17 cellular contexts compared by ENCODE assay signal in genomic region chr16:81485225-81485624, GRCh38. TPM values are rescaled to one million over a fixed set of nuclear protein-coding genes. Genes with fewer than 3 reads are reported as not detected.
DNase-seq lines count a peak whose midpoint lies in the region; ATAC-seq and TF ChIP-seq lines count a peak whose summit lies in the region.
"Had no signal": no experiment of that assay in that cellular context is flagged by ENCODE, and none has a peak within 500 bp of the region (broad histone marks: within the 10 kb centered on the region; RNA-seq: fewer than 3 reads in every experiment).

No MANE protein-coding gene starts in this region.

- H3K36me3 ChIP-seq in GM23248 (ENCODE audit: low read depth) (no peaks in the 10 kb centered on the region), adrenal gland (replicated peaks in 1 of 2) (no peaks in the 10 kb centered on the region), spleen (peaks cover 0 to 13% (median 0%) of the 10 kb centered on the region in 6 donors)
- H3K36me3 ChIP-seq: upper lobe of left lung had no signal

- peaks cover 91% of the 10 kb centered on the region for H3K79me2 ChIP-seq in GM23248 (ENCODE audit: insufficient read depth)

- H3K9me2 ChIP-seq in GM23248 (ENCODE audit: insufficient read depth) = no peaks in the 10 kb centered on the region

- no peak for TF ChIP-seq CTCF in adrenal gland (IDR thresholded peaks at IDR 0.05)
- TF ChIP-seq CTCF in spleen (IDR thresholded peaks at IDR 0.05 in 8 of 11, conservative IDR thresholded peaks at IDR 0.05 in 3 of 11) = no peak

- no peak for ATAC-seq in GM18870 (IDR thresholded peaks at IDR 0.05; ENCODE audit: unreplicated experiment)
- ATAC-seq: HepG2; stimulated activated naive CD8-positive, alpha-beta T cell treated with anti-CD3 and anti-CD28 coated beads, Interleukin-15, amount 100 ng/mL, for 72 hours had no signal

- H3K4me3 ChIP-seq in GM23248 (no peak overlapping the region), adrenal gland (no peak overlapping the region), spleen (no peak overlapping the region)
- H3K4me3 ChIP-seq: upper lobe of left lung had no signal

- H3K27ac ChIP-seq in GM23248 (peak overlapping the region; percentile 86), adrenal gland (peak overlapping the region in 4 of 5 donors; percentile 39 to 77 (median 76)), spleen (peak overlapping the region in 5 of 8 donors; percentile 14 to 90 (median 67))

- H3K4me1 Mint-ChIP-seq in immature natural killer cell = peaks cover 83 to 89% of the 10 kb centered on the region in 2 donors

- H3K4me1 ChIP-seq in GM23248 (ENCODE audit: insufficient read depth) (peaks cover 31% of the 10 kb centered on the region), adrenal gland (replicated peaks in 1 of 2) (peaks cover 31 to 91% of the 10 kb centered on the region in 2 donors), spleen (peaks cover 56 to 100% (median 94%) of the 10 kb centered on the region in 6 donors)

- H3F3A ChIP-seq in GM23248 (ENCODE audit: insufficient read depth) = peaks cover 19% of the 10 kb centered on the region

- H2AFZ ChIP-seq in GM23248 = no peak overlapping the region

- no peaks in the 10 kb centered on the region for H3K9me3 ChIP-seq in GM23248 (ENCODE audit: low read depth)
- H3K9me3 ChIP-seq in adrenal gland (replicated peaks in 1 of 3) = no peaks in the 10 kb centered on the region
- H3K9me3 ChIP-seq in spleen = no peaks in the 10 kb centered on the region
- H3K9me3 ChIP-seq: upper lobe of left lung had no signal

- H3K36me3 Mint-ChIP-seq in immature natural killer cell = no peaks in the 10 kb centered on the region

- DNase-seq in GM23248 = peak; percentile 23
- no peak for DNase-seq in adrenal gland
- DNase-seq in immature natural killer cell = no peak
- no peak for DNase-seq in spleen
- no peak for DNase-seq in activated naive CD4-positive, alpha-beta T cell treated with Interleukin-2 at 50 U/mL for 16 hours
- no peak for DNase-seq in NCI-H524 (lab: John Stamatoyannopoulos, UW)
- no peak for DNase-seq in stimulated activated CD4-positive, alpha-beta T cell treated with anti-CD3 and anti-CD28 coated beads, Interleukin-12 subunit alpha, Interleukin-12 subunit beta, amount 100 ng/mL, for 4 hours
- DNase-seq: activated CD4-positive, alpha-beta T cell treated with anti-CD3 and anti-CD28 coated beads, Interleukin-2, amount 10 ng/mL, durations not matched to agents 7 days and 5 days; activated naive CD8-positive, alpha-beta T cell treated with anti-CD3 and anti-CD28 coated beads, Interleukin-2, amount 10 ng/mL, durations not matched to agents 7 days and 5 days; COR-L47; NCI-H2107; NCI-H510A; stimulated activated CD4-positive, alpha-beta T cell treated with anti-CD3 and anti-CD28 coated beads, Interleukin-4, amount 100 ng/mL, for 24 hours; stimulated activated naive CD8-positive, alpha-beta T cell treated with anti-CD3 and anti-CD28 coated beads, Interleukin-15, amount 100 ng/mL, for 72 hours; upper lobe of left lung had no signal

- 36% methylated on average over 6 of the region's 6 CpGs for WGBS in GM23248 (ENCODE audit: low coverage in 1 of 2, low lambda C conversion rate in 2 of 2, missing lambda C conversion rate in 2 of 2), 2 experiments
- WGBS in adrenal gland, 4 donors = 62 to 74% (median 70%) methylated on average over 6 of the region's 6 CpGs
- 83 to 91% (median 88%) methylated on average over 6 of the region's 6 CpGs for WGBS in spleen, 5 donors

- H3K4me2 ChIP-seq in GM23248 (ENCODE audit: unreplicated experiment) = no peak overlapping the region

- H4K20me1 ChIP-seq in GM23248 (ENCODE audit: insufficient read depth) = no peaks in the 10 kb centered on the region

- intact Hi-C loops in adrenal gland (cut with DNase I) = no loop called here
- intact Hi-C loops in spleen (cut with DNase I; ENCODE audit: low total_unique reads) = no loop called here

- no peak overlapping the region for H3K4me3 Mint-ChIP-seq in immature natural killer cell
- H3K4me3 Mint-ChIP-seq: activated CD4-positive, alpha-beta T cell treated with anti-CD3 and anti-CD28 coated beads, Interleukin-2, amount 10 ng/mL, durations not matched to agents 7 days and 5 days; activated naive CD8-positive, alpha-beta T cell treated with anti-CD3 and anti-CD28 coated beads, Interleukin-2, amount 10 ng/mL, durations not matched to agents 7 days and 5 days; stimulated activated naive CD8-positive, alpha-beta T cell treated with anti-CD3 and anti-CD28 coated beads, Interleukin-15, amount 100 ng/mL, for 72 hours had no signal

- H3K27ac Mint-ChIP-seq in immature natural killer cell = peak overlapping the region in 5 of 6 donors; percentile 34 to 74 (median 61)
- H3K27ac Mint-ChIP-seq: activated CD4-positive, alpha-beta T cell treated with anti-CD3 and anti-CD28 coated beads, Interleukin-2, amount 10 ng/mL, durations not matched to agents 7 days and 5 days; activated naive CD8-positive, alpha-beta T cell treated with anti-CD3 and anti-CD28 coated beads, Interleukin-2, amount 10 ng/mL, durations not matched to agents 7 days and 5 days had no signal

- in situ Hi-C loops in GM23248 (cut with MboI) = no loop called here

- TF ChIP-seq POLR2A in adrenal gland (IDR thresholded peaks at IDR 0.05) (no peak), spleen (IDR thresholded peaks at IDR 0.05) (no peak)

- H3K9ac ChIP-seq in GM23248 = peak overlapping the region; percentile 69

- H3K9me3 Mint-ChIP-seq in immature natural killer cell = no peaks in the 10 kb centered on the region
- H3K9me3 Mint-ChIP-seq: activated CD4-positive, alpha-beta T cell treated with anti-CD3 and anti-CD28 coated beads, Interleukin-2, amount 10 ng/mL, durations not matched to agents 7 days and 5 days; activated naive CD8-positive, alpha-beta T cell treated with anti-CD3 and anti-CD28 coated beads, Interleukin-2, amount 10 ng/mL, durations not matched to agents 7 days and 5 days; stimulated activated naive CD8-positive, alpha-beta T cell treated with anti-CD3 and anti-CD28 coated beads, Interleukin-15, amount 100 ng/mL, for 72 hours had no signal

- H3K27me3 ChIP-seq in GM23248 (replicated peaks; ENCODE audit: insufficient read depth) (no peaks in the 10 kb centered on the region), adrenal gland (no peaks in the 10 kb centered on the region), spleen (replicated peaks in 1 of 7) (no peaks in the 10 kb centered on the region)
- H3K27me3 ChIP-seq: upper lobe of left lung had no signal

- H3K27me3 Mint-ChIP-seq in immature natural killer cell (ENCODE audit: low read depth in 3 of 3) = peaks cover 10 to 29% (median 11%) of the 10 kb centered on the region in 3 donors
- H3K27me3 Mint-ChIP-seq: activated CD4-positive, alpha-beta T cell treated with anti-CD3 and anti-CD28 coated beads, Interleukin-2, amount 10 ng/mL, durations not matched to agents 7 days and 5 days; activated naive CD8-positive, alpha-beta T cell treated with anti-CD3 and anti-CD28 coated beads, Interleukin-2, amount 10 ng/mL, durations not matched to agents 7 days and 5 days; stimulated activated naive CD8-positive, alpha-beta T cell treated with anti-CD3 and anti-CD28 coated beads, Interleukin-15, amount 100 ng/mL, for 72 hours had no signal

RNA-seq across cellular contexts. Expression of gene CMIP, which starts 40.6 kb away (rescaled TPM):
- 7.8 and 9.5 TPM in 2 replicates for total RNA-seq in GM23248 (2014; rRNA removed; shearing (Covaris generic))
- polyA plus RNA-seq in GM23248 (2016; fragmentation: Nextera tagmentation; extraction: Ambion mirVana) (1.3 and 1.5 TPM in 2 replicates), adrenal gland (10 to 100 TPM; 10.9 to 49.0 (median 17.4) TPM), immature natural killer cell (1 to 10 TPM in 1 of 3 donors, under 1 TPM in 1, not detected in 1; 0.53 to 1.7 TPM), spleen (10 to 100 TPM in 1 of 3 donors, 1 to 10 TPM in 2; 6.0 to 11.8 (median 6.2) TPM)
- total RNA-seq in adrenal gland (10 to 100 TPM; 34.3 to 87.9 (median 54.9) TPM), spleen (100 to 1,000 TPM in 1 of 7 donors, 10 to 100 TPM in 6; 49.9 to 107 (median 67.1) TPM)
